Comparison of ENCODE assay signal across 17 cellular contexts in genomic region chr16:88761830-88762229, GRCh38.
"Had no signal": no experiment of that assay in that cellular context is flagged by ENCODE, and none has a peak within 500 bp of the region (broad histone marks: within the 10 kb centered on the region; RNA-seq: fewer than 3 reads in every experiment).

No MANE protein-coding gene starts in this region.

- FAIRE-seq: endometrium, kidney, TTC549 had no signal

- H3K4me3 ChIP-seq: spleen had no signal

- H3K9me3 ChIP-seq: neutrophil had no signal

- H3K27me3 ChIP-seq: foreskin keratinocyte, neutrophil, spleen had no signal

- H3K36me3 ChIP-seq: neutrophil had no signal

- H3K27ac ChIP-seq: foreskin keratinocyte, neutrophil had no signal

- ATAC-seq: activated naive CD4-positive, alpha-beta T cell treated with anti-CD3 and anti-CD28 coated beads, Interleukin-2, amount 50 U/mL, for 72 hours; foreskin keratinocyte; right cardiac atrium; stimulated activated memory B cell treated with anti-CD40 and anti-IgM and Interleukin-4, amounts not matched to agents 10 μg/mL and 1 μg/mL and 100 μg/mL, for 72 hours had no signal

- DNase-seq: activated CD4-positive, CD25-positive, alpha-beta regulatory T cell; activated effector memory CD4-positive, alpha-beta T cell treated with Interleukin-2 at 50 U/mL for 16 hours; amniotic stem cell; cerebellar nuclear complex; foreskin keratinocyte; kidney; naive B cell; right cardiac atrium; spleen; stimulated activated CD4-positive, alpha-beta T cell treated with anti-CD3 and anti-CD28 coated beads, Interleukin-1b, Interleukin-23, amount 100 ng/mL, for 48 hours; substantia nigra; T-helper 2 cell had no signal
